1 cellular context compared by ENCODE assay signal in genomic region chr11:5038336-5038735, GRCh38.
TF ChIP-seq lines count a peak whose summit lies in the region.

No MANE protein-coding gene starts in this region.

TF ChIP-seq in GM23338, 12 proteins besides CTCF, POLR2A, EP300 and RAD21 (continued from another document):
- TF ChIP-seq, protein P1, sequence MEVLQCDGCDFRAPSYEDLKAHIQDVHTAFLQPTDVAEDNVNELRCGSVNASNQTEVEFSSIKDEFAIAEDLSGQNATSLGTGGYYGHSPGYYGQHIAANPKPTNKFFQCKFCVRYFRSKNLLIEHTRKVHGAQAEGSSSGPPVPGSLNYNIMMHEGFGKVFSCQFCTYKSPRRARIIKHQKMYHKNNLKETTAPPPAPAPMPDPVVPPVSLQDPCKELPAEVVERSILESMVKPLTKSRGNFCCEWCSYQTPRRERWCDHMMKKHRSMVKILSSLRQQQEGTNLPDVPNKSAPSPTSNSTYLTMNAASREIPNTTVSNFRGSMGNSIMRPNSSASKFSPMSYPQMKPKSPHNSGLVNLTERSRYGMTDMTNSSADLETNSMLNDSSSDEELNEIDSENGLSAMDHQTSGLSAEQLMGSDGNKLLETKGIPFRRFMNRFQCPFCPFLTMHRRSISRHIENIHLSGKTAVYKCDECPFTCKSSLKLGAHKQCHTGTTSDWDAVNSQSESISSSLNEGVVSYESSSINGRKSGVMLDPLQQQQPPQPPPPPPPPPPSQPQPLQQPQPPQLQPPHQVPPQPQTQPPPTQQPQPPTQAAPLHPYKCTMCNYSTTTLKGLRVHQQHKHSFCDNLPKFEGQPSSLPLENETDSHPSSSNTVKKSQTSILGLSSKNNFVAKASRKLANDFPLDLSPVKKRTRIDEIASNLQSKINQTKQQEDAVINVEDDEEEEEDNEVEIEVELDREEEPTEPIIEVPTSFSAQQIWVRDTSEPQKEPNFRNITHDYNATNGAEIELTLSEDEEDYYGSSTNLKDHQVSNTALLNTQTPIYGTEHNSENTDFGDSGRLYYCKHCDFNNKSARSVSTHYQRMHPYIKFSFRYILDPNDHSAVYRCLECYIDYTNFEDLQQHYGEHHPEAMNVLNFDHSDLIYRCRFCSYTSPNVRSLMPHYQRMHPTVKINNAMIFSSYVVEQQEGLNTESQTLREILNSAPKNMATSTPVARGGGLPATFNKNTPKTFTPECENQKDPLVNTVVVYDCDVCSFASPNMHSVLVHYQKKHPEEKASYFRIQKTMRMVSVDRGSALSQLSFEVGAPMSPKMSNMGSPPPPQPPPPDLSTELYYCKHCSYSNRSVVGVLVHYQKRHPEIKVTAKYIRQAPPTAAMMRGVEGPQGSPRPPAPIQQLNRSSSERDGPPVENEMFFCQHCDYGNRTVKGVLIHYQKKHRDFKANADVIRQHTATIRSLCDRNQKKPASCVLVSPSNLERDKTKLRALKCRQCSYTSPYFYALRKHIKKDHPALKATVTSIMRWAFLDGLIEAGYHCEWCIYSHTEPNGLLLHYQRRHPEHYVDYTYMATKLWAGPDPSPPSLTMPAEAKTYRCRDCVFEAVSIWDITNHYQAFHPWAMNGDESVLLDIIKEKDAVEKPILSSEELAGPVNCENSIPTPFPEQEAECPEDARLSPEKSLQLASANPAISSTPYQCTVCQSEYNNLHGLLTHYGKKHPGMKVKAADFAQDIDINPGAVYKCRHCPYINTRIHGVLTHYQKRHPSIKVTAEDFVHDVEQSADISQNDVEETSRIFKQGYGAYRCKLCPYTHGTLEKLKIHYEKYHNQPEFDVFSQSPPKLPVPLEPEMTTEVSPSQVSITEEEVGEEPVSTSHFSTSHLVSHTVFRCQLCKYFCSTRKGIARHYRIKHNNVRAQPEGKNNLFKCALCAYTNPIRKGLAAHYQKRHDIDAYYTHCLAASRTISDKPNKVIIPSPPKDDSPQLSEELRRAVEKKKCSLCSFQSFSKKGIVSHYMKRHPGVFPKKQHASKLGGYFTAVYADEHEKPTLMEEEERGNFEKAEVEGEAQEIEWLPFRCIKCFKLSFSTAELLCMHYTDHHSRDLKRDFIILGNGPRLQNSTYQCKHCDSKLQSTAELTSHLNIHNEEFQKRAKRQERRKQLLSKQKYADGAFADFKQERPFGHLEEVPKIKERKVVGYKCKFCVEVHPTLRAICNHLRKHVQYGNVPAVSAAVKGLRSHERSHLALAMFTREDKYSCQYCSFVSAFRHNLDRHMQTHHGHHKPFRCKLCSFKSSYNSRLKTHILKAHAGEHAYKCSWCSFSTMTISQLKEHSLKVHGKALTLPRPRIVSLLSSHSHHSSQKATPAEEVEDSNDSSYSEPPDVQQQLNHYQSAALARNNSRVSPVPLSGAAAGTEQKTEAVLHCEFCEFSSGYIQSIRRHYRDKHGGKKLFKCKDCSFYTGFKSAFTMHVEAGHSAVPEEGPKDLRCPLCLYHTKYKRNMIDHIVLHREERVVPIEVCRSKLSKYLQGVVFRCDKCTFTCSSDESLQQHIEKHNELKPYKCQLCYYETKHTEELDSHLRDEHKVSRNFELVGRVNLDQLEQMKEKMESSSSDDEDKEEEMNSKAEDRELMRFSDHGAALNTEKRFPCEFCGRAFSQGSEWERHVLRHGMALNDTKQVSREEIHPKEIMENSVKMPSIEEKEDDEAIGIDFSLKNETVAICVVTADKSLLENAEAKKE (CRISPR knock-in tag; IDR thresholded peaks at IDR 0.05): no peak
- TF ChIP-seq REST (IDR thresholded peaks at IDR 0.05; ENCODE audit: unreplicated experiment) (no peak), POLR2AphosphoS5 (IDR thresholded peaks at IDR 0.05; ENCODE audit: low read depth) (no peak), JUNB (IDR thresholded peaks at IDR 0.05; ENCODE audit: unreplicated experiment) (no peak), EZH2phosphoT487 (IDR thresholded peaks at IDR 0.05; ENCODE audit: unreplicated experiment) (no peak), NANOG (IDR thresholded peaks at IDR 0.05; ENCODE audit: borderline replicate concordance) (no peak), CREB1 (CRISPR knock-in tag; IDR thresholded peaks at IDR 0.05; ENCODE audit: low read depth) (no peak), ZNF331 (CRISPR knock-in tag; IDR thresholded peaks at IDR 0.05; ENCODE audit: low read depth) (no peak), EZH2 (IDR thresholded peaks at IDR 0.05; ENCODE audit: low read depth, unreplicated experiment) (no peak), STAT1 (IDR thresholded peaks at IDR 0.05; ENCODE audit: unreplicated experiment) (no peak)
- TF ChIP-seq, protein P2, sequence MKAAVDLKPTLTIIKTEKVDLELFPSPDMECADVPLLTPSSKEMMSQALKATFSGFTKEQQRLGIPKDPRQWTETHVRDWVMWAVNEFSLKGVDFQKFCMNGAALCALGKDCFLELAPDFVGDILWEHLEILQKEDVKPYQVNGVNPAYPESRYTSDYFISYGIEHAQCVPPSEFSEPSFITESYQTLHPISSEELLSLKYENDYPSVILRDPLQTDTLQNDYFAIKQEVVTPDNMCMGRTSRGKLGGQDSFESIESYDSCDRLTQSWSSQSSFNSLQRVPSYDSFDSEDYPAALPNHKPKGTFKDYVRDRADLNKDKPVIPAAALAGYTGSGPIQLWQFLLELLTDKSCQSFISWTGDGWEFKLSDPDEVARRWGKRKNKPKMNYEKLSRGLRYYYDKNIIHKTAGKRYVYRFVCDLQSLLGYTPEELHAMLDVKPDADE (IDR thresholded peaks at IDR 0.05): no peak
